In the genomic region with DNA sequence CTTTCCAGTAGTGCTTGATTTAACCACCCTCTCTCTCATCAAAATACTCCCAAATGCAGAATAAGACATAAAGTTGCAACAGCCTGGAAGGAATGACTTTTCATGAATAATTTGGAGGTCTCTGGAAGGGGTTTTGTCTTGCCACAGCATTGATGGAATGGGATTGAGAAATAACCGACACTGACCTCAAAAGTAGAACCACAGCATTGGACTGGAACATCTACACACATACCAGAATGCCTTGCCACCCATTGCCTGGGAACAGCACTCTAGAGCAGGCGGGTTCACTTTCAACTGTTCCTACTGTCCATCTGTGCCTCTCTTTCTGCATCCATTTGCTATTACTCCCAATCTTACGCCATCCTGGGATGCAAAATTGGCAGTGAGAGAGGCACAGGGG, we compare ENCODE assay signal across 19 cellular contexts.
DNase-seq lines count a peak whose midpoint lies in the region; ATAC-seq and TF ChIP-seq lines count a peak whose summit lies in the region.
"Had no signal": no experiment of that assay in that cellular context is flagged by ENCODE, and none has a peak within 500 bp of the region (broad histone marks: within the 10 kb centered on the region; RNA-seq: fewer than 3 reads in every experiment).

No MANE protein-coding gene starts in this region.

- H3K9me2 ChIP-seq in Loucy (replicated peaks; ENCODE audit: low read depth, low read length) = no peaks in the 10 kb centered on the region
- H3K9me2 ChIP-seq: SK-N-SH had no signal

- H3K9ac ChIP-seq in Loucy (ENCODE audit: low read depth, low read length, poor library complexity, severe bottlenecking) = peak overlapping the region; percentile 11
- H3K9ac ChIP-seq: BLaER1 treated with 17β-estradiol and CSF1 and Interleukin-3, amounts not matched to agents 10 nM and 100 nM; GM23248; SK-N-SH had no signal

- no peaks in the 10 kb centered on the region for H3K27me3 Mint-ChIP-seq in activated T-helper 17 cell treated with anti-CD3 and anti-CD28 coated beads, Interleukin-2, amount 50 U/mL, for 72 hours

- H3K4me1 Mint-ChIP-seq in activated T-helper 17 cell treated with anti-CD3 and anti-CD28 coated beads, Interleukin-2, amount 50 U/mL, for 72 hours = peaks cover 19% of the 10 kb centered on the region

- H3K27me3 ChIP-seq in Loucy (ENCODE audit: insufficient read depth, low read length, poor library complexity, severe bottlenecking) = no peaks in the 10 kb centered on the region
- H3K27me3 ChIP-seq: BLaER1 treated with 17β-estradiol and CSF1 and Interleukin-3, amounts not matched to agents 10 nM and 100 nM had no signal

- ATAC-seq in activated T-helper 17 cell treated with anti-CD3 and anti-CD28 coated beads, Interleukin-2, amount 50 U/mL, for 72 hours (replicated peaks) = no peak
- ATAC-seq in GM18909 (IDR thresholded peaks at IDR 0.05; ENCODE audit: poor library complexity, unreplicated experiment) (no peak), GM18505 (IDR thresholded peaks at IDR 0.05; ENCODE audit: unreplicated experiment) (no peak), left ventricle myocardium superior (no peak)
- ATAC-seq: HCT116 had no signal

- intact Hi-C loops in left ventricle myocardium superior (cut with micrococcal nuclease) = no loop called here

- H3K36me3 ChIP-seq in Loucy (ENCODE audit: insufficient read depth, low read length) = no peaks in the 10 kb centered on the region
- H3K36me3 ChIP-seq: BLaER1 treated with 17β-estradiol and CSF1 and Interleukin-3, amounts not matched to agents 10 nM and 100 nM had no signal

- no peaks in the 10 kb centered on the region for H3K36me3 Mint-ChIP-seq in activated T-helper 17 cell treated with anti-CD3 and anti-CD28 coated beads, Interleukin-2, amount 50 U/mL, for 72 hours (ENCODE audit: low read depth)

- no peak overlapping the region for H3K4me3 ChIP-seq in Loucy (ENCODE audit: low read length, poor library complexity, severe bottlenecking)
- H3K4me3 ChIP-seq: BLaER1 treated with 17β-estradiol and CSF1 and Interleukin-3, amounts not matched to agents 10 nM and 100 nM; GM23248 had no signal

- H3K79me2 ChIP-seq in Loucy (ENCODE audit: insufficient read depth, low read length) = no peaks in the 10 kb centered on the region

- no peaks in the 10 kb centered on the region for H4K20me1 ChIP-seq in Loucy (ENCODE audit: insufficient read depth, low read length, poor library complexity, severe bottlenecking)
- H4K20me1 ChIP-seq: BLaER1 treated with 17β-estradiol and CSF1 and Interleukin-3, amounts not matched to agents 10 nM and 100 nM had no signal

- no peak overlapping the region for H2AFZ ChIP-seq in Loucy (ENCODE audit: low read length)
- H2AFZ ChIP-seq: GM23248 had no signal

- no peak overlapping the region for H3K4me2 ChIP-seq in Loucy (ENCODE audit: low read depth, low read length, poor library complexity, severe bottlenecking)
- H3K4me2 ChIP-seq: SK-N-SH had no signal

- DNase-seq in AG20443 (ENCODE audit: low spot score) (peak; percentile 18), iris pigment epithelial cell (ENCODE audit: low read depth) (peak; percentile 12), HCEC 1CT (no peak), left ventricle myocardium superior (no peak)
- DNase-seq: GM23248, NCI-H1092 treated with DMSO at 0.1 percent for 48 hours, NCI-H146, NCI-H2081, NCI-H2227 treated with DMSO at 0.1 percent for 48 hours, NCI-H510A treated with DMSO at 0.1 percent for 48 hours, NCI-H774, Right ventricle myocardium superior, SK-N-SH had no signal

- H3F3A ChIP-seq in Loucy (ENCODE audit: low read depth) = no peaks in the 10 kb centered on the region

- no peak for TF ChIP-seq POLR2A in GM18505 (IDR thresholded peaks at IDR 0.05; ENCODE audit: borderline replicate concordance, extremely low read depth, insufficient read depth, insufficient read length)

- H3K9me3 ChIP-seq in Loucy (ENCODE audit: insufficient read depth, low read depth, low read length) = no peaks in the 10 kb centered on the region
- H3K9me3 ChIP-seq: SK-N-SH had no signal

- H3K27ac Mint-ChIP-seq in activated T-helper 17 cell treated with anti-CD3 and anti-CD28 coated beads, Interleukin-2, amount 50 U/mL, for 72 hours = peak overlapping the region; percentile 93

- H3K9me3 Mint-ChIP-seq in activated T-helper 17 cell treated with anti-CD3 and anti-CD28 coated beads, Interleukin-2, amount 50 U/mL, for 72 hours = no peaks in the 10 kb centered on the region

- peaks cover 23% of the 10 kb centered on the region for H3K4me1 ChIP-seq in Loucy (ENCODE audit: insufficient read depth, low read length, poor library complexity, severe bottlenecking)

- TF ChIP-seq CTCF in Loucy (conservative IDR thresholded peaks at IDR 0.05; ENCODE audit: low read length) = no peak

- no peak overlapping the region for H3K4me3 Mint-ChIP-seq in activated T-helper 17 cell treated with anti-CD3 and anti-CD28 coated beads, Interleukin-2, amount 50 U/mL, for 72 hours

Comparison
In these comparisons a context has a peak if more than half of its experiments do, and no peak if none do; other contexts are left out.
1. DNase-seq: peak in AG20443 (single experiment) and iris pigment epithelial cell (single experiment); none in HCEC 1CT (single experiment) and left ventricle myocardium superior (single experiment).